ENCODE assay signal across 8 cellular contexts in the genomic region with DNA sequence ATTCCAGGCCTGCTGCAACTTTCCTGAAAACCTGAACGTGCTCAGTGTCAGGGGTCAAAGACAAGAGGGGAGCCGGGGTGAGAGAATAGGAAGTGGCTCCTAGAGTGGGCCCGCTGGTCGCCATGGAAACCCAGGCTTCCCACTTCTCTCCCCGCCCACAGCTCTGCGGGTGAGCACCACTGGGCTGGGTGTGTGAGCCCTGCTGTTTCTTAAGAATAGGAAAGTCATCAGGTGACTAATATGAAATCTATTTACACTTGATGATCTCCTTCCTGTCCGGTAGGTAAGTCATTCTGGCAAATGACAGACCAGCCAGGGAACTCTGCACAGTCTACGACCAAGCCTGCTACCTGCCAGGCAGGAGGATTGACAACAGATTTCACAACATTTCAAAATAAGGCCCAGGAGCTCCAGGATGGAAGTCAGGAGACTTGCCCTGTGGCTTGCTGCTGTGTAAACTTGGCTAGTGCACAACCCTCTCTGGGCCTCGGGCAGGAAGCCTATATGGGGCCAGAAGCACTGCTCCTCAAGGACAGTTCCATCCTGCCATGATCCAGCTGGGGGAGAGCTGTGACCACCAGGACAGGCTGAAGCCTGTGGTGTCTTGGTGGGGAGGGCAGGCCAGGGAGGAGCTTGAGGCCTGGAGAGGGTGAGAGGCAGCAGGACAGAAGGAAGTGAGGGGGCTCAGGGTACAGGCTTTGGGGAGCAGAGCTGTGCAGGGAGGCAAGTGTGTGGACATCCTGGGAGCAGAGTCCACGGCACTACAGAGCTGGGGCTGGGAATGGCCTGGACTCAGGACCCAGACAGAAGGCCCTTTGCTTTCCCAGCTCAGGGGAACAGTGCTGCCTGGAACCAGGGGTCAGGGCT.
DNase-seq lines count a peak whose midpoint lies in the region; ATAC-seq, FAIRE-seq and TF ChIP-seq lines count a peak whose summit lies in the region.

No MANE protein-coding gene starts in this region.

- CTCF ChIA-PET in A549 (lab: Yijun Ruan, JAX), result interaction anchor here (0.8 to 2.9 kb wide), 9 partner anchors 9 to 95 kb away, joined by 3 to 24 read pairs (median 3); partner anchors contain the start of gene SHB

- peaks cover 50% of the 10 kb centered on the region for H3K4me1 ChIP-seq in A549
- peaks cover 37% of the 10 kb centered on the region for H3K4me1 ChIP-seq in NT2/D1 (ENCODE audit: insufficient read depth, insufficient read length)

- H3K27me3 ChIP-seq in NT2/D1 (ENCODE audit: insufficient read depth, insufficient read length) (no peaks in the 10 kb centered on the region), kidney epithelial cell (ENCODE audit: control insufficient read depth, insufficient read depth, low read length) (no peaks in the 10 kb centered on the region)

- WGBS in A549 (ENCODE audit: missing lambda C conversion rate), result 5% methylated on average over 10 of the region's 10 CpGs

- POLR2A ChIA-PET in A549 (lab: Yijun Ruan, JAX), result interaction anchor here (1.0 to 1.2 kb wide), 3 partner anchors 11 to 100 kb away, joined by 3 to 4 read pairs (median 3); no protein-coding TSS in a partner anchor

- TF ChIP-seq EP300 in A549 (IDR thresholded peaks at IDR 0.05), result peak; percentile 43 to 64; a peak in 2 of 5 replicates

- H3K36me3 ChIP-seq in NT2/D1 (ENCODE audit: insufficient read depth, insufficient read length, low read length) (peaks cover 82% of the 10 kb centered on the region), kidney epithelial cell (ENCODE audit: control insufficient read depth, insufficient read depth, low read length) (no peaks in the 10 kb centered on the region)

- H3K4me3 ChIP-seq in A549, result no peak overlapping the region
- H3K4me3 ChIP-seq in NT2/D1 (ENCODE audit: insufficient read length, low read depth), result no peak overlapping the region
- H3K4me3 ChIP-seq in astrocyte of the cerebellum (ENCODE audit: low read depth, low read length), result no peak overlapping the region
- H3K4me3 ChIP-seq in kidney epithelial cell (ENCODE audit: low read depth, low read length), result no peak overlapping the region

- peak overlapping the region; percentile 51 for H3K9ac ChIP-seq in NT2/D1 (ENCODE audit: insufficient read length, low read depth)

- H3K27ac ChIP-seq in A549, result peak overlapping the region; percentile 75 to 88

- H3K9me3 ChIP-seq in A549, result no peaks in the 10 kb centered on the region
- H3K9me3 ChIP-seq in NT2/D1 (ENCODE audit: insufficient read depth, low read length), result no peaks in the 10 kb centered on the region

- peak; percentile 72 for FAIRE-seq in A549 (lab: Jason Lieb, UNC)

- TF ChIP-seq RAD21 in A549 (conservative IDR thresholded peaks at IDR 0.05 in 1 of 2, IDR thresholded peaks at IDR 0.05 in 1 of 2), result peak in 1 of 2 experiments; percentile 13; a peak in 3 of 5 replicates

- in situ Hi-C loops in astrocyte of the cerebellum (cut with HindIII; ENCODE audit: low sequenced_read_pairs), result no loop called here

- peak overlapping the region; percentile 72 for H3K4me2 ChIP-seq in A549

- TF ChIP-seq POLR2A in A549 (IDR thresholded peaks at IDR 0.05; ENCODE audit: low read length), result no peak

- DNase-seq in A549 (ENCODE audit: low read depth in 1 of 2, low spot score in 1 of 2) (peak; percentile 84 to 91), NT2/D1 (ENCODE audit: low read depth, low spot score) (no peak), astrocyte of the cerebellum (ENCODE audit: low read depth) (peak; percentile 69), kidney epithelial cell (ENCODE audit: low read depth) (peak; percentile 97), D341Med (ENCODE audit: low spot score) (no peak)
- DNase-seq in stimulated activated CD8-positive, alpha-beta memory T cell treated with anti-CD3 and anti-CD28 coated beads, Interleukin-15, amount 100 ng/mL, for 24 hours (ENCODE audit: low read depth), result peak; percentile 29

- peak; percentile 85 to 88 for ATAC-seq in A549
- ATAC-seq in GM18858 (IDR thresholded peaks at IDR 0.05; ENCODE audit: unreplicated experiment), result peak; percentile 83
- peak; percentile 79 for ATAC-seq in HG03025 (IDR thresholded peaks at IDR 0.05; ENCODE audit: low FRiP score, unreplicated experiment)

- TF ChIP-seq CTCF in A549 (IDR thresholded peaks at IDR 0.05) (no peak), astrocyte of the cerebellum (IDR thresholded peaks at IDR 0.05; ENCODE audit: low read depth, low read length, missing control alignments) (no peak), kidney epithelial cell (IDR thresholded peaks at IDR 0.05; ENCODE audit: insufficient read depth, low read length, poor library complexity, severe bottlenecking) (no peak)

TF ChIP-seq in A549, 52 proteins besides CTCF, POLR2A, EP300 and RAD21:
- TF ChIP-seq JUNB (IDR thresholded peaks at IDR 0.05) (peak; percentile 88), SMC3 (IDR thresholded peaks at IDR 0.05) (peak; percentile 36; the same call in 2 of the 3 replicates), FOSL2 (IDR thresholded peaks at IDR 0.05) (peak; percentile 81), FOSL2 (CRISPR knock-in tag; IDR thresholded peaks at IDR 0.05) (peak; percentile 85), GATA3 (IDR thresholded peaks at IDR 0.05; ENCODE audit: borderline replicate concordance) (peak; percentile 46; the same call in 1 of the 2 replicates), HOXA7 (CRISPR knock-in tag; IDR thresholded peaks at IDR 0.05) (no peak), CEBPB (IDR thresholded peaks at IDR 0.05) (peak; percentile 66 to 73; a peak in 3 of 4 replicates), ZFP36 (IDR thresholded peaks at IDR 0.05; ENCODE audit: borderline replicate concordance, partially characterized antibody) (peak; percentile 72), BHLHE40 (IDR thresholded peaks at IDR 0.05; ENCODE audit: low read depth, low read length) (0 out of 2 replicates have a peak, but pooled peaks have one; percentile 9), EHMT2 (IDR thresholded peaks at IDR 0.05; ENCODE audit: low read depth) (no peak), HDAC2 (IDR thresholded peaks at IDR 0.05) (no peak), MAX (IDR thresholded peaks at IDR 0.05) (peak; percentile 39; the same call in 1 of the 2 replicates), ESRRA (IDR thresholded peaks at IDR 0.05; ENCODE audit: borderline replicate concordance, low read length) (no peak), TP53 (CRISPR knock-in tag; IDR thresholded peaks at IDR 0.05) (no peak), JUN (IDR thresholded peaks at IDR 0.05) (peak; percentile 68 to 76; a peak in 3 of 5 replicates)

Comparison
In these comparisons a context has a peak if more than half of its experiments do, and no peak if none do; other contexts are left out.
1. DNase-seq: peak in A549 (2 of 2), astrocyte of the cerebellum (single experiment), kidney epithelial cell (single experiment) and stimulated activated CD8-positive, alpha-beta memory T cell treated with anti-CD3 and anti-CD28 coated beads, Interleukin-15, amount 100 ng/mL, for 24 hours (single experiment); none in NT2/D1 (single experiment) and D341Med (single experiment).
2. Peak in every context shown above with its lines, with median percentiles within 50 percentile points of each other: ATAC-seq.